10 cellular contexts compared by ENCODE assay signal in the genomic region with DNA sequence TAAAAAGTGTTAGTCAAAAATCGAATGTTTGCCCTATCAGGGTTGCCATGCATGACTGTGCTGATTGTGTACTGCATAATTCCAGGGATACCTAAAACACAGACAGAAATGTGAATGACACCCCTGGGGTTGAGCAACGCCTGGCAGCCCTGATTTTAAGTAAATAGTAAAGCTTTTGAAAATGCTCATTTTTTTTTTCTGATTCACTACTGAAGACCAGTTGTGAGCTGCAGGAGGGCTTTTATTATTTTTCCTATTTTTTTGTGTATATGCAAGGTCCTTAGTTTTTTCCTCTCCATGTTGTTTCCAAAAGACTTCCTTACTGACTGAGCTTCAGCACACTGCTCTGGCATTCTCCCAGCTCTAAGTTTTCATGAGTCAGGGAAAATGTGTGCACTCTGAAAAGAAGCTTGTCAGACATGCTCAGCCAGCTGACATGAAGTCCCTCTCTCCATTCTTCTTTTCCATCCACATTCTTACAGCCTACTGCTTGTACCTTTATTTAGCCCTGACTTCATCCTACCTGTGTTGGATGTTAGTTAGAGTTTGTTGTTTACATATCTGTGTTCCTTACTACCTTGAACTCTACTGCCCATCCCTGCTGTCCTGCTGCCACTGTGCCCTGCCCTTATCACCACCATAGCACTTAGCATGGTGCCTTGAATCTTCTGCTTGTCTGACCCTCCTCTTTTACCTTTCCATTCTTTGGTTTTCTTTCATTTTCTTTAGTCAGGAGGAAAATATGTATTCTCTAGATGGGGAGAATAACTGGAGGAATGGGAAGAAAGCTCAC.
DNase-seq lines count a peak whose midpoint lies in the region; ATAC-seq and TF ChIP-seq lines count a peak whose summit lies in the region.
"Had no signal": no experiment of that assay in that cellular context is flagged by ENCODE, and none has a peak within 500 bp of the region (broad histone marks: within the 10 kb centered on the region; RNA-seq: fewer than 3 reads in every experiment).

No MANE protein-coding gene starts in this region.

- no peak overlapping the region for H3K4me3 Mint-ChIP-seq in activated CD8-positive, alpha-beta memory T cell treated with anti-CD3 and anti-CD28 coated beads, Interleukin-2, amount 10 ng/mL, durations not matched to agents 7 days and 5 days
- no peak overlapping the region for H3K4me3 Mint-ChIP-seq in WTC11

- peaks cover 44% of the 10 kb centered on the region for H3K4me1 Mint-ChIP-seq in activated CD8-positive, alpha-beta memory T cell treated with anti-CD3 and anti-CD28 coated beads, Interleukin-2, amount 10 ng/mL, durations not matched to agents 7 days and 5 days
- peaks cover 14% of the 10 kb centered on the region for H3K4me1 Mint-ChIP-seq in WTC11

- WGBS in esophagus muscularis mucosa = 61% methylated on average over 2 of the region's 2 CpGs

- no peak for TF ChIP-seq CTCF in WTC11 (IDR thresholded peaks at IDR 0.05)
- TF ChIP-seq CTCF in esophagus muscularis mucosa (IDR thresholded peaks at IDR 0.05) = no peak
- no peak for TF ChIP-seq CTCF in WERI-Rb-1 (IDR thresholded peaks at IDR 0.05; ENCODE audit: low read depth, low read length)

- H3K4me3 ChIP-seq in esophagus muscularis mucosa (no peak overlapping the region), WERI-Rb-1 (ENCODE audit: low read depth, low read length) (no peak overlapping the region)

- intact Hi-C loops in esophagus muscularis mucosa (cut with DNase I) = no loop called here

- H3K9me3 ChIP-seq in esophagus muscularis mucosa = no peaks in the 10 kb centered on the region
- H3K9me3 ChIP-seq in WERI-Rb-1 (ENCODE audit: severe bottlenecking) = no peaks in the 10 kb centered on the region

- H3K27ac Mint-ChIP-seq in activated CD8-positive, alpha-beta memory T cell treated with anti-CD3 and anti-CD28 coated beads, Interleukin-2, amount 10 ng/mL, durations not matched to agents 7 days and 5 days = peak overlapping the region; percentile 89
- H3K27ac Mint-ChIP-seq in WTC11 = peak overlapping the region; percentile 66; the same call in 1 of the 2 replicates

- no peaks in the 10 kb centered on the region for H3K4me1 ChIP-seq in esophagus muscularis mucosa

- CTCF ChIA-PET in activated CD8-positive, alpha-beta memory T cell treated with anti-CD3 and anti-CD28 coated beads, Interleukin-2, amount 10 ng/mL, durations not matched to agents 7 days and 5 days (lab: Charles Lee) = interaction anchor here (1.1 kb wide), 1 partner anchor 36 kb away, joined by 3 read pairs; no protein-coding TSS in a partner anchor
- CTCF ChIA-PET in WTC11 (lab: Charles Lee) = interaction anchor here (0.6 to 1.3 kb wide), 3 partner anchors 96 to 128 kb away, joined by 3 to 4 read pairs (median 4); no protein-coding TSS in a partner anchor

- TF ChIP-seq POLR2A in esophagus muscularis mucosa (IDR thresholded peaks at IDR 0.05; ENCODE audit: low read depth) = no peak

- DNase-seq in activated CD8-positive, alpha-beta memory T cell treated with anti-CD3 and anti-CD28 coated beads, Interleukin-2, amount 10 ng/mL, durations not matched to agents 7 days and 5 days = no peak
- no peak for DNase-seq in activated CD8-positive, alpha-beta memory T cell treated with anti-CD3 and anti-CD28 coated beads, Interleukin-2, amount 50 U/mL, for 4 hours
- DNase-seq in WTC11 (ENCODE audit: low spot score) (no peak), foreskin melanocyte (peak; percentile 8), stromal cell of bone marrow (ENCODE audit: low read depth) (peak; percentile 76), esophagus muscularis mucosa (ENCODE audit: extremely low spot score) (no peak), iPS-NIHi11 (ENCODE audit: low spot score) (no peak), WERI-Rb-1 (no peak)
- DNase-seq: DMS79 treated with DMSO at 0.1 percent for 48 hours; stimulated activated CD4-positive, alpha-beta T cell treated with anti-CD3 and anti-CD28 coated beads, Interleukin-4, amount 100 ng/mL, for 1 hour had no signal

- ATAC-seq in activated CD8-positive, alpha-beta memory T cell treated with anti-CD3 and anti-CD28 coated beads, Interleukin-2, amount 10 ng/mL, durations not matched to agents 7 days and 5 days = peak; percentile 24
- ATAC-seq in WTC11 = no peak

- H3K27ac ChIP-seq in esophagus muscularis mucosa (replicated peaks in 1 of 4) (no peak overlapping the region), WERI-Rb-1 (no peak overlapping the region)

- no peak for TF ChIP-seq EP300 in esophagus muscularis mucosa (IDR thresholded peaks at IDR 0.05)

- no peaks in the 10 kb centered on the region for H3K9me3 Mint-ChIP-seq in activated CD8-positive, alpha-beta memory T cell treated with anti-CD3 and anti-CD28 coated beads, Interleukin-2, amount 10 ng/mL, durations not matched to agents 7 days and 5 days (ENCODE audit: low read depth)
- no peaks in the 10 kb centered on the region for H3K9me3 Mint-ChIP-seq in WTC11

- POLR2A ChIA-PET in WTC11 (lab: Charles Lee) = no interaction called here

- peaks cover 2% of the 10 kb centered on the region for H3K27me3 Mint-ChIP-seq in activated CD8-positive, alpha-beta memory T cell treated with anti-CD3 and anti-CD28 coated beads, Interleukin-2, amount 10 ng/mL, durations not matched to agents 7 days and 5 days
- peaks cover 13% of the 10 kb centered on the region for H3K27me3 Mint-ChIP-seq in WTC11 (ENCODE audit: low read depth)

- H3K36me3 Mint-ChIP-seq in activated CD8-positive, alpha-beta memory T cell treated with anti-CD3 and anti-CD28 coated beads, Interleukin-2, amount 10 ng/mL, durations not matched to agents 7 days and 5 days = peaks cover 12% of the 10 kb centered on the region
- no peaks in the 10 kb centered on the region for H3K36me3 Mint-ChIP-seq in WTC11

- H3K36me3 ChIP-seq in esophagus muscularis mucosa (no peaks in the 10 kb centered on the region), WERI-Rb-1 (no peaks in the 10 kb centered on the region)

- peaks cover 0 to 5% (median 0%) of the 10 kb centered on the region in 4 donors for H3K27me3 ChIP-seq in esophagus muscularis mucosa
- no peaks in the 10 kb centered on the region for H3K27me3 ChIP-seq in WERI-Rb-1 (ENCODE audit: insufficient read depth, low read depth, severe bottlenecking)

TF ChIP-seq in WTC11, 78 proteins besides CTCF, POLR2A, EP300 and RAD21:
- TF ChIP-seq SMAD4 (CRISPR knock-in tag; IDR thresholded peaks at IDR 0.05) (no peak), RORB (CRISPR knock-in tag; IDR thresholded peaks at IDR 0.05) (no peak)

Comparison
In these comparisons a context has a peak if more than half of its experiments do, and no peak if none do; other contexts are left out.
1. DNase-seq: peak in foreskin melanocyte (single experiment) and stromal cell of bone marrow (single experiment); none in activated CD8-positive, alpha-beta memory T cell treated with anti-CD3 and anti-CD28 coated beads, Interleukin-2, amount 10 ng/mL, durations not matched to agents 7 days and 5 days (single experiment), activated CD8-positive, alpha-beta memory T cell treated with anti-CD3 and anti-CD28 coated beads, Interleukin-2, amount 50 U/mL, for 4 hours (single experiment), WTC11 (single experiment), esophagus muscularis mucosa (single experiment), iPS-NIHi11 (single experiment) and WERI-Rb-1 (single experiment).